28 cellular contexts compared by ENCODE assay signal in the genomic region with DNA sequence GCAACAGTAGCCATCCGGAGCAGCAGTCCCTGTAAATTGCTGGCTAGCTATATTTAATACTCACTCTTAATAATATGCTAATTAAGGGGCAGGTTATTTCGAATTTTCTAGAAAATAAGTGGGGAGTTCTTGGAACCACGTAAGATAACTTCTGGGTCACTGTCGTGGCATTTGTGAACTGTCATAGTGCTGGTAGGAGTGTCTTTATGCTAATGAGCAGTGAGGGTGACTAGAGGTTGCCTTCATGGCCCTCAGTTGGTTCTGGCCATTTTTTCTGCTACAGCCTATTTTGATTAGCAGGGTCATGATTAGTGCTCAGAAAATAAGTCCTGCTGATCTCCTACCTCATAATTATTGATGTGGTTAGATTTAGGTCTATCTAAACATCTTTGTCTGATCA.
"Had no signal": no experiment of that assay in that cellular context is flagged by ENCODE, and none has a peak within 500 bp of the region (broad histone marks: within the 10 kb centered on the region; RNA-seq: fewer than 3 reads in every experiment).

No MANE protein-coding gene starts in this region.

- H3K9me3 ChIP-seq: esophagus muscularis mucosa, gastroesophageal sphincter, heart left ventricle, left lung, lower lobe of right lung, ovary, psoas muscle, sigmoid colon, testis, transverse colon, upper lobe of right lung, uterus had no signal

- DNase-seq: cortex of kidney; dorsolateral prefrontal cortex; effector CD4-positive, alpha-beta T cell; foreskin keratinocyte; heart left ventricle; left cardiac atrium; left lung; lower lobe of right lung; natural killer cell; occipital lobe; ovary; posterior cingulate gyrus; psoas muscle; right cardiac atrium; sigmoid colon; stimulated activated CD4-positive, alpha-beta T cell treated with anti-CD3 and anti-CD28 coated beads, Interleukin-2, amount 100 ng/mL, for 24 hours; stimulated activated CD4-positive, alpha-beta T cell treated with anti-CD3 and anti-CD28 coated beads, Interleukin-4, amount 100 ng/mL, for 24 hours; stimulated activated naive CD8-positive, alpha-beta T cell treated with anti-CD3 and anti-CD28 coated beads, Interleukin-15, Interleukin-2, amounts not matched to agents 100 U/mL and 50 U/mL, for 24 hours; substantia nigra; testis; transverse colon; upper lobe of right lung; uterus had no signal

- H3K36me3 Mint-ChIP-seq: natural killer cell; stimulated activated memory B cell treated with anti-CD40 and anti-IgM and Interleukin-4, amounts not matched to agents 10 μg/mL and 1 μg/mL and 100 μg/mL, for 72 hours had no signal

- H3K4me3 ChIP-seq: dorsolateral prefrontal cortex, esophagus muscularis mucosa, gastroesophageal sphincter, heart left ventricle, hepatocyte, left lung, lower lobe of right lung, ovary, psoas muscle, sigmoid colon, testis, transverse colon, upper lobe of right lung, uterus had no signal

- ATAC-seq: foreskin keratinocyte; gastroesophageal sphincter; left cardiac atrium; left lung; lower lobe of right lung; natural killer cell; psoas muscle; right cardiac atrium; stimulated activated memory B cell treated with anti-CD40 and anti-IgM and Interleukin-4, amounts not matched to agents 10 μg/mL and 1 μg/mL and 100 μg/mL, for 72 hours; stimulated activated naive CD8-positive, alpha-beta T cell treated with anti-CD3 and anti-CD28 coated beads, Interleukin-15, Interleukin-2, amounts not matched to agents 100 U/mL and 50 U/mL, for 24 hours; upper lobe of right lung had no signal

- H3K4me3 Mint-ChIP-seq: natural killer cell; stimulated activated memory B cell treated with anti-CD40 and anti-IgM and Interleukin-4, amounts not matched to agents 10 μg/mL and 1 μg/mL and 100 μg/mL, for 72 hours had no signal

- H3K79me2 ChIP-seq: hepatocyte had no signal

- H3K27ac Mint-ChIP-seq: natural killer cell; stimulated activated memory B cell treated with anti-CD40 and anti-IgM and Interleukin-4, amounts not matched to agents 10 μg/mL and 1 μg/mL and 100 μg/mL, for 72 hours had no signal

- H2AFZ ChIP-seq: hepatocyte had no signal

- H3K4me1 ChIP-seq: left lung, lower lobe of right lung, psoas muscle, testis, transverse colon, upper lobe of right lung, uterus had no signal

- H3K4me2 ChIP-seq: hepatocyte had no signal

- H3K4me1 Mint-ChIP-seq: natural killer cell; stimulated activated memory B cell treated with anti-CD40 and anti-IgM and Interleukin-4, amounts not matched to agents 10 μg/mL and 1 μg/mL and 100 μg/mL, for 72 hours had no signal

- H3K27ac ChIP-seq: dorsolateral prefrontal cortex, epithelial cell of prostate, esophagus muscularis mucosa, foreskin keratinocyte, gastroesophageal sphincter, hepatocyte, left lung, lower lobe of right lung, ovary, psoas muscle, sigmoid colon, testis, transverse colon, upper lobe of right lung, uterus had no signal

- H3K36me3 ChIP-seq: left lung, lower lobe of right lung, ovary, transverse colon, upper lobe of right lung, uterus had no signal

- H3K9me3 Mint-ChIP-seq: natural killer cell had no signal

- H3K27me3 ChIP-seq: dorsolateral prefrontal cortex, esophagus muscularis mucosa, foreskin keratinocyte, gastroesophageal sphincter, heart left ventricle, hepatocyte, left lung, ovary, sigmoid colon, testis, transverse colon, upper lobe of right lung, uterus had no signal
